ENCODE assay signal across 10 cellular contexts in the genomic region with DNA sequence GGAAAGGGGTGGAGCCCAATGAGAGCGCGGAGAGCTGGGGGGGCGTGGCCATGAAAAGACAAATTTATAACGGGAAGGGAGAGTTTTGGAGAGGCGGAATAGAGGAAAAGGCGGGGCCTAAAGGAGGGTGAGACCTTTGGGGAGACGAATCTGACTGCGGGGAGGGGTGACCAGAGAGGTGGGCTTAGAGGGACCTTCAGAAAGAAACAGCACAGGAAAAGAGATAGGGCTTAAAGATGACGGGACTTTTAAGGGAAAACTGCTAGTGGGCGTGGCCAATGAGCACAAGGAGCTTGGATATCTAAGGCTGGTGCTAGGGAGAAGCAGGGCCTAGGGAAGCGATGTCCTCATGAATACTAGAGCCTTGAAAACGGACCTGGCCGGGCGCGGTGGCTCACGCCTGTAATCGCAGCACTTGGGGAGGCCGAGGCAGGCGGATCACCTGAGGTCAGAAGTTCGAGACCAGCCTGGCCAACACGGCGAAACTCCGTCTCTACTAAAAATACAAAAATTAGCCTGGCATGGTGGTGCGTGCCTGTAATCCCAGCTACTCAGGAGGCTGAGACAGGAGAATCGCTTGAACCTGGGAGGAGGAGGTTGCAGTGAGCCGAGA. TPM values are rescaled to one million over a fixed set of nuclear protein-coding genes. Genes with fewer than 3 reads are reported as not detected.
DNase-seq lines count a peak whose midpoint lies in the region; ATAC-seq, FAIRE-seq and TF ChIP-seq lines count a peak whose summit lies in the region.
"Not testable (repeated sequence)": the region's sequence is repeated elsewhere in the genome, so short reads cannot be mapped to it uniquely, and the experiment has no call there.
"Had no signal": no experiment of that assay in that cellular context is flagged by ENCODE, and none has a peak within 500 bp of the region (broad histone marks: within the 10 kb centered on the region; RNA-seq: fewer than 3 reads in every experiment).

No MANE protein-coding gene starts in this region.

- TF ChIP-seq POLR2A in endothelial cell of umbilical vein (IDR thresholded peaks at IDR 0.05; ENCODE audit: low read depth, low read length) = not testable (repeated sequence)

- H3K4me2 ChIP-seq in endothelial cell of umbilical vein (ENCODE audit: insufficient read depth, low read length) (peak overlapping the region; percentile 51), skeletal muscle satellite cell (ENCODE audit: low read length) (peak overlapping the region; percentile 79)

- DNase-seq in AG08395 (ENCODE audit: low spot score) = peak; percentile 24
- DNase-seq in GM19239 (ENCODE audit: insufficient read length, low spot score); SK-N-MC (ENCODE audit: low read depth, low spot score); memory B cell (ENCODE audit: low spot score in 2 of 2): not testable (repeated sequence)
- DNase-seq in NCI-H1436 (lab: John Stamatoyannopoulos, UW) = peak; percentile 84
- peak; percentile 11 for DNase-seq in endothelial cell of umbilical vein (ENCODE audit: low read depth, low spot score)

- BruUV-seq in endothelial cell of umbilical vein (replicated peaks; lab: Mats Ljungman, UMichigan) = not testable (repeated sequence)

- POLR2A ChIA-PET in endothelial cell of umbilical vein (lab: Charles Lee) = not testable (repeated sequence)

- peak overlapping the region; percentile 81 for H3K4me3 Mint-ChIP-seq in activated naive CD8-positive, alpha-beta T cell
- peak overlapping the region; percentile 81 for H3K4me3 Mint-ChIP-seq in memory B cell

- not testable (repeated sequence) for TF ChIP-seq CTCF in endothelial cell of umbilical vein (IDR thresholded peaks at IDR 0.05; ENCODE audit: extremely low read depth in 1 of 2, insufficient read depth in 1 of 2, low read depth in 1 of 2, low read length in 2 of 2)

- peaks cover 23% of the 10 kb centered on the region for H3K27me3 Mint-ChIP-seq in activated naive CD8-positive, alpha-beta T cell
- H3K27me3 Mint-ChIP-seq in memory B cell = peaks cover 38% of the 10 kb centered on the region

- H3K4me3 ChIP-seq in SK-N-MC (peak overlapping the region; percentile 82), skeletal muscle satellite cell (ENCODE audit: low read length) (peak overlapping the region; percentile 29)
- not testable (repeated sequence) for H3K4me3 ChIP-seq in endothelial cell of umbilical vein (replicated peaks in 1 of 3; ENCODE audit: insufficient read depth in 1 of 3, low read depth in 1 of 3, low read length in 3 of 3)

- not testable (repeated sequence) for H3K27ac Mint-ChIP-seq in activated naive CD8-positive, alpha-beta T cell; memory B cell

- H2AFZ ChIP-seq in endothelial cell of umbilical vein (ENCODE audit: low read depth, low read length) = peak overlapping the region; percentile 72

- H4K20me1 ChIP-seq in endothelial cell of umbilical vein (replicated peaks; ENCODE audit: control insufficient read depth, extremely low read depth, insufficient read depth, low read length) = not testable (repeated sequence)

- peaks cover 12% of the 10 kb centered on the region for H3K4me1 Mint-ChIP-seq in activated naive CD8-positive, alpha-beta T cell (ENCODE audit: low read depth)
- H3K4me1 Mint-ChIP-seq in memory B cell = peaks cover 16% of the 10 kb centered on the region

- not testable (repeated sequence) for H3K9ac ChIP-seq in SK-N-MC (ENCODE audit: insufficient read length); endothelial cell of umbilical vein (replicated peaks; ENCODE audit: extremely low read depth, insufficient read depth, low read length); skeletal muscle satellite cell (ENCODE audit: low read depth, low read length)

- H3K79me2 ChIP-seq in endothelial cell of umbilical vein (ENCODE audit: control insufficient read depth, insufficient read depth, low read length) = not testable (repeated sequence)

- dilution Hi-C loops in endothelial cell of umbilical vein (cut with MboI; ENCODE audit: extremely low pct_ligation_motif_present, low sequenced_read_pairs) = not testable (repeated sequence)

- FAIRE-seq in GM19239 (lab: Jason Lieb, UNC) = peak; percentile 11
- not testable (repeated sequence) for FAIRE-seq in endothelial cell of umbilical vein (lab: Jason Lieb, UNC)

- not testable (repeated sequence) for H3K9me3 Mint-ChIP-seq in activated naive CD8-positive, alpha-beta T cell (ENCODE audit: low read depth); memory B cell

- intact Hi-C loops in endothelial cell of umbilical vein (cut with micrococcal nuclease) = not testable (repeated sequence)

- not testable (repeated sequence) for H3K4me1 ChIP-seq in endothelial cell of umbilical vein (ENCODE audit: control insufficient read depth, extremely low read depth, insufficient read depth, low read length)
- H3K4me1 ChIP-seq in skeletal muscle satellite cell (ENCODE audit: control insufficient read depth, insufficient read depth, low read length) = peaks cover 16% of the 10 kb centered on the region

- H3K27ac ChIP-seq in SK-N-MC; endothelial cell of umbilical vein (ENCODE audit: insufficient read depth, low read depth, low read length): not testable (repeated sequence)

- not testable (repeated sequence) for H3K36me3 ChIP-seq in SK-N-MC (ENCODE audit: insufficient read depth, low read length); endothelial cell of umbilical vein (ENCODE audit: control insufficient read depth in 2 of 2, extremely low read depth in 1 of 2, insufficient read depth in 2 of 2, low read length in 2 of 2); skeletal muscle satellite cell (ENCODE audit: insufficient read depth, low read length)

- not testable (repeated sequence) for H3K27me3 ChIP-seq in endothelial cell of umbilical vein (ENCODE audit: control insufficient read depth in 2 of 2, insufficient read depth in 2 of 2, low read length in 2 of 2)
- peaks cover 27% of the 10 kb centered on the region for H3K27me3 ChIP-seq in skeletal muscle satellite cell (ENCODE audit: control insufficient read depth, insufficient read depth, low read length)

- not testable (repeated sequence) for H3K9me1 ChIP-seq in endothelial cell of umbilical vein (replicated peaks; ENCODE audit: control insufficient read depth, extremely low read depth, insufficient read depth, low read length)

- not testable (repeated sequence) for ATAC-seq in memory B cell (ENCODE audit: low read depth)

- CTCF ChIA-PET in endothelial cell of umbilical vein (lab: Charles Lee) = interaction anchor here (1.0 to 1.4 kb wide), 2 partner anchors 9 to 21 kb away, joined by 3 to 4 read pairs; no protein-coding TSS in a partner anchor

- H3K9me3 ChIP-seq in SK-N-MC (ENCODE audit: low read depth, low read length); endothelial cell of umbilical vein (replicated peaks; ENCODE audit: control insufficient read depth, insufficient read depth, low read length); skeletal muscle satellite cell (replicated peaks; ENCODE audit: low read length): not testable (repeated sequence)

- H3K36me3 Mint-ChIP-seq in activated naive CD8-positive, alpha-beta T cell; memory B cell: not testable (repeated sequence)

RNA-seq across cellular contexts. Expression of gene APLP1, which starts 1.9 kb away (rescaled TPM):
- 6.2 and 9.0 TPM in 2 replicates for total RNA-seq in endothelial cell of umbilical vein
- 13.0 and 15.1 TPM in 2 replicates for polyA plus RNA-seq in endothelial cell of umbilical vein
- 9.5 and 11.5 TPM in 2 replicates for polyA plus RNA-seq in endothelial cell of umbilical vein (2011; cell fraction: cytosol; rRNA removed)
- 12.7 and 14.6 TPM in 2 replicates for polyA plus RNA-seq in endothelial cell of umbilical vein (2011; cell fraction: nucleus; rRNA removed)
- polyA plus RNA-seq in endothelial cell of umbilical vein (2012) = 17.9 and 23.5 TPM in 2 replicates
- 7.5 and 10.7 TPM in 2 replicates for polyA minus RNA-seq in endothelial cell of umbilical vein
- not detected for polyA minus RNA-seq in endothelial cell of umbilical vein (2011; cell fraction: cytosol; rRNA and poly(A)+ RNA removed)
- polyA minus RNA-seq in endothelial cell of umbilical vein (2011; cell fraction: nucleus; rRNA and poly(A)+ RNA removed) = 2.3 and 5.0 TPM in 2 replicates
- total RNA-seq in skeletal muscle satellite cell (2012; rRNA removed) = 1.3 and 2.4 TPM in 2 replicates

RNA-seq across cellular contexts. Expression of gene KIRREL2, which starts 13.5 kb away (rescaled TPM):
- not detected in 2 replicates for total RNA-seq in endothelial cell of umbilical vein
- not detected in 2 replicates for polyA plus RNA-seq in endothelial cell of umbilical vein
- polyA plus RNA-seq in endothelial cell of umbilical vein (2011; cell fraction: cytosol; rRNA removed) = not detected in 2 replicates
- polyA plus RNA-seq in endothelial cell of umbilical vein (2011; cell fraction: nucleus; rRNA removed) = not detected in 2 replicates
- polyA plus RNA-seq in endothelial cell of umbilical vein (2012) = not detected in 2 replicates
- not detected in 2 replicates for polyA minus RNA-seq in endothelial cell of umbilical vein
- polyA minus RNA-seq in endothelial cell of umbilical vein (2011; cell fraction: cytosol; rRNA and poly(A)+ RNA removed) = not detected
- polyA minus RNA-seq in endothelial cell of umbilical vein (2011; cell fraction: nucleus; rRNA and poly(A)+ RNA removed) = not detected in 2 replicates
- 0.22 TPM in 1 of 2 replicates, not detected in the other for total RNA-seq in skeletal muscle satellite cell (2012; rRNA removed)
- total RNA-seq: cardiac septum, lung microvascular endothelial cell had no signal

RNA-seq across cellular contexts. Expression of gene NPHS1, which starts 17.9 kb away (rescaled TPM):
- not detected in 2 replicates for total RNA-seq in endothelial cell of umbilical vein
- not detected in 2 replicates for polyA plus RNA-seq in endothelial cell of umbilical vein
- polyA plus RNA-seq in endothelial cell of umbilical vein (2011; cell fraction: cytosol; rRNA removed) = not detected in 2 replicates
- not detected in 2 replicates for polyA plus RNA-seq in endothelial cell of umbilical vein (2011; cell fraction: nucleus; rRNA removed)
- polyA plus RNA-seq in endothelial cell of umbilical vein (2012) = not detected in 2 replicates
- not detected in 2 replicates for polyA minus RNA-seq in endothelial cell of umbilical vein
- polyA minus RNA-seq in endothelial cell of umbilical vein (2011; cell fraction: cytosol; rRNA and poly(A)+ RNA removed) = not detected
- not detected in 2 replicates for polyA minus RNA-seq in endothelial cell of umbilical vein (2011; cell fraction: nucleus; rRNA and poly(A)+ RNA removed)
- not detected in 2 replicates for total RNA-seq in skeletal muscle satellite cell (2012; rRNA removed)
- total RNA-seq: cardiac septum, lung microvascular endothelial cell had no signal

RNA-seq across cellular contexts. Expression of gene NFKBID, which starts 30.1 kb away (rescaled TPM):
- total RNA-seq in endothelial cell of umbilical vein = 7.6 and 8.7 TPM in 2 replicates
- 5.5 and 6.7 TPM in 2 replicates for polyA plus RNA-seq in endothelial cell of umbilical vein
- 1.0 and 1.8 TPM in 2 replicates for polyA plus RNA-seq in endothelial cell of umbilical vein (2011; cell fraction: cytosol; rRNA removed)
- 14.9 and 18.6 TPM in 2 replicates for polyA plus RNA-seq in endothelial cell of umbilical vein (2011; cell fraction: nucleus; rRNA removed)
- 2.1 and 3.1 TPM in 2 replicates for polyA plus RNA-seq in endothelial cell of umbilical vein (2012)
- polyA minus RNA-seq in endothelial cell of umbilical vein = 5.7 and 7.1 TPM in 2 replicates
- 6.7 TPM for polyA minus RNA-seq in endothelial cell of umbilical vein (2011; cell fraction: cytosol; rRNA and poly(A)+ RNA removed)
- polyA minus RNA-seq in endothelial cell of umbilical vein (2011; cell fraction: nucleus; rRNA and poly(A)+ RNA removed) = 4.8 and 5.4 TPM in 2 replicates
- total RNA-seq in skeletal muscle satellite cell (2012; rRNA removed) = 3.5 and 6.3 TPM in 2 replicates

RNA-seq across cellular contexts. Expression of gene HCST, which starts 32.1 kb away (rescaled TPM):
- not detected in 2 replicates for total RNA-seq in endothelial cell of umbilical vein
- not detected in 2 replicates for polyA plus RNA-seq in endothelial cell of umbilical vein
- polyA plus RNA-seq in endothelial cell of umbilical vein (2011; cell fraction: cytosol; rRNA removed) = not detected in 2 replicates
- not detected in 2 replicates for polyA plus RNA-seq in endothelial cell of umbilical vein (2011; cell fraction: nucleus; rRNA removed)
- not detected in 2 replicates for polyA plus RNA-seq in endothelial cell of umbilical vein (2012)
- polyA minus RNA-seq in endothelial cell of umbilical vein = not detected in 2 replicates
- 1.7 TPM for polyA minus RNA-seq in endothelial cell of umbilical vein (2011; cell fraction: cytosol; rRNA and poly(A)+ RNA removed)
- polyA minus RNA-seq in endothelial cell of umbilical vein (2011; cell fraction: nucleus; rRNA and poly(A)+ RNA removed) = not detected in 2 replicates
- total RNA-seq in skeletal muscle satellite cell (2012; rRNA removed) = 1.7 and 2.0 TPM in 2 replicates
